Comparison of ENCODE assay signal across 29 cellular contexts in the genomic region with DNA sequence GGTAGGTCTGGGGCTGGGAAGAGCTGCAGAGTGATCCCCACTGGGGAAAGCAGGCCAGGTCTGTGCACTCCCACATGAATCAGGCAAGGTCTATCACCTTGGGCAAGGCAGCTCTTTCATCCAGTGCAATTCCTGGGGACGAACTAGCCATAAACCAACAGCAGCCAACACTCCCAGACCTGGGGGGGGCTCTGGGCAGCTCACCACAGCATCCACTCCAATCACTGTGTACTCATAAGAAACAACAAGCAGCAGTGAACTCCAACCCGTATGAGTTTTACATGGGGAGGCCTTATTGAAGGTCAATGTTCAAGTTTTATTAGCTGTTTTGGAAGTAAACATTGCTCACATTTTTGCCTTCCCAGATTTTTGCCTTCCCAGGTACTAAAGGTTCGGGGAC.
"Had no signal": no experiment of that assay in that cellular context is flagged by ENCODE, and none has a peak within 500 bp of the region (broad histone marks: within the 10 kb centered on the region; RNA-seq: fewer than 3 reads in every experiment).

No MANE protein-coding gene starts in this region.

- H3K4me1 Mint-ChIP-seq: activated naive CD4-positive, alpha-beta T cell treated with anti-CD3 and anti-CD28 coated beads, Interleukin-2, amount 10 ng/mL, durations not matched to agents 7 days and 5 days; activated naive CD8-positive, alpha-beta T cell treated with anti-CD3 and anti-CD28 coated beads, Interleukin-2, amount 50 U/mL, for 24 hours had no signal

- FAIRE-seq: bronchial epithelial cell, RCC 7860, TTC549 had no signal

- H3K27ac ChIP-seq: RWPE1 had no signal

- H3K9me3 Mint-ChIP-seq: activated CD4-positive, alpha-beta memory T cell treated with anti-CD3 and anti-CD28 coated beads for 36 hours; activated naive CD4-positive, alpha-beta T cell treated with anti-CD3 and anti-CD28 coated beads, Interleukin-2, amount 10 ng/mL, durations not matched to agents 7 days and 5 days; activated naive CD8-positive, alpha-beta T cell treated with anti-CD3 and anti-CD28 coated beads, Interleukin-2, amount 50 U/mL, for 24 hours; brain; WTC11 had no signal

- DNase-seq: activated CD4-positive, alpha-beta memory T cell treated with anti-CD3 and anti-CD28 coated beads for 36 hours; activated CD4-positive, alpha-beta T cell treated with anti-CD3 and anti-CD28 coated beads for 4 hours; activated CD4-positive, alpha-beta T cell treated with anti-CD3 and anti-CD28 coated beads, Interleukin-2, amount 50 U/mL, for 1 hour; activated CD8-positive, alpha-beta memory T cell treated with anti-CD3 and anti-CD28 coated beads, Interleukin-2, amount 50 U/mL, for 48 hours; activated effector memory CD4-positive, alpha-beta T cell treated with Interleukin-2 at 50 U/mL for 16 hours; activated naive CD4-positive, alpha-beta T cell treated with anti-CD3 and anti-CD28 coated beads, Interleukin-2, amount 10 ng/mL, durations not matched to agents 7 days and 5 days; activated naive CD8-positive, alpha-beta T cell treated with anti-CD3 and anti-CD28 coated beads, Interleukin-2, amount 50 U/mL, for 24 hours; activated T-cell treated with anti-CD3 and anti-CD28 coated beads, Interleukin-2, amount 50 U/mL, for 48 hours; anterior cingulate cortex; caudate nucleus; Karpas-422; KBM-7; NCI-H1105; NCI-H1417 treated with DMSO at 0.1 percent for 48 hours; NCI-H187 treated with DMSO at 0.1 percent for 48 hours; NCI-H2081 treated with DMSO at 0.1 percent for 48 hours; NCI-H226; NCI-H446 treated with DMSO at 0.1 percent for 48 hours; NCI-H524; NCI-H69; NCI-H82; SIG-M5 had no signal

- H3K27me3 Mint-ChIP-seq: activated naive CD8-positive, alpha-beta T cell had no signal

- H3K36me3 Mint-ChIP-seq: activated CD4-positive, alpha-beta memory T cell treated with anti-CD3 and anti-CD28 coated beads for 36 hours; activated naive CD4-positive, alpha-beta T cell treated with anti-CD3 and anti-CD28 coated beads, Interleukin-2, amount 10 ng/mL, durations not matched to agents 7 days and 5 days; activated naive CD8-positive, alpha-beta T cell; brain; WTC11 had no signal

- H3K27ac Mint-ChIP-seq: activated CD4-positive, alpha-beta memory T cell treated with anti-CD3 and anti-CD28 coated beads for 36 hours; activated naive CD4-positive, alpha-beta T cell treated with anti-CD3 and anti-CD28 coated beads, Interleukin-2, amount 10 ng/mL, durations not matched to agents 7 days and 5 days; activated naive CD8-positive, alpha-beta T cell; activated naive CD8-positive, alpha-beta T cell treated with anti-CD3 and anti-CD28 coated beads, Interleukin-2, amount 50 U/mL, for 24 hours; WTC11 had no signal

- H3K4me3 Mint-ChIP-seq: activated CD4-positive, alpha-beta memory T cell treated with anti-CD3 and anti-CD28 coated beads for 36 hours; activated naive CD4-positive, alpha-beta T cell treated with anti-CD3 and anti-CD28 coated beads, Interleukin-2, amount 10 ng/mL, durations not matched to agents 7 days and 5 days; activated naive CD8-positive, alpha-beta T cell; activated naive CD8-positive, alpha-beta T cell treated with anti-CD3 and anti-CD28 coated beads, Interleukin-2, amount 50 U/mL, for 24 hours; WTC11 had no signal
